In the genomic region with DNA sequence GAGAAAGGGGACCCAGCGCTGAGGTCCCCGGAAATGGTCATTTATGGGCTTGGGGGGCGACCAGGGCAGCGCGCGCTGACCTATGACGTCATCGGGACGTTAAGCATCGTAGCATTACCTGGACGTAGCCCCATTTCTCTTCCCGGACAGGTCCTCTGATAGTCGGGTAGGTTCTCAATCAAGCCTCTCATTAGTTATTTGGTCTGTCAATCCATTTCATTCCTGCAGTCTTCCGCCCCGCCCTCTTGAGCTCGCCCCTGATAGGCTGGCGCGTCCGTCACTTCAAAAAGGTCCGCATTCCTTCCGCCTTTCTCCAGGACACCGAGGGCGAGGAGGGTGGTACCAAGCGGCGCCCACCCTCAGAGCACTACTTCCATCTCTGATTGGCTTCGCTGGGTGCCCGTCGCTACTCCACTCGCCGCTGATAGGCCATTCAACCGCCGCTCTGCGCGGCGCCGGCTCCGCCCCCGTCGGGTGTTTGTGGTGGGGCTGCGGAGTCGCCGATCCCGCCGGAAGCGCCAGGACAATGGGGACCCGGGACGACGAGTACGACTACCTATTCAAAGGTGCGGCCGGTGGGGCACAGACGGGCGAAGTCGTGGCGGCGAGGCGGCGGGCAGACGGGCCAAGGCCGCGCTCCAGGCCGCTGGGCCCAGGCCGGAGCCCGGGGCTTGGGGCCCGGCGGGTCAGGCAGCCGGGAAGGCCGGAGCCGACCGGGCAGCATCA, we compare ENCODE assay signal across 1 cellular context.
TF ChIP-seq lines count a peak whose summit lies in the region.

A gene (plus strand): TSS at position 470 of the 726 bp plus-strand sequence. CDS start 57 bp downstream, at position 527.

TF ChIP-seq in K562, 482 proteins besides CTCF, POLR2A, EP300 and RAD21 (continued from another document):
- no peak for TF ChIP-seq HDAC3 (IDR thresholded peaks at IDR 0.05; ENCODE audit: borderline replicate concordance, partially characterized antibody)
- peak; percentile 82 for TF ChIP-seq NR2C1 (IDR thresholded peaks at IDR 0.05)
- TF ChIP-seq NR2C1 (tag; IDR thresholded peaks at IDR 0.05): peak; percentile 79
- peak; percentile 100 for TF ChIP-seq JUND (IDR thresholded peaks at IDR 0.05; ENCODE audit: borderline replicate concordance, low read depth, low read length)
- TF ChIP-seq JUND (tag; IDR thresholded peaks at IDR 0.05; ENCODE audit: borderline replicate concordance, low read depth, low read length): peak; percentile 99
- TF ChIP-seq HDAC8 (tag; IDR thresholded peaks at IDR 0.05): peak; percentile 74
- TF ChIP-seq NRF1 (conservative IDR thresholded peaks at IDR 0.05 in 1 of 2, IDR thresholded peaks at IDR 0.05 in 1 of 2): peak; percentile 81 to 85
- no peak for TF ChIP-seq ZNF695 (CRISPR knock-in tag; IDR thresholded peaks at IDR 0.05)
- TF ChIP-seq MYBL2 (IDR thresholded peaks at IDR 0.05; ENCODE audit: low read depth): peak; percentile 65
- TF ChIP-seq MYBL2 (CRISPR knock-in tag; IDR thresholded peaks at IDR 0.05; ENCODE audit: borderline replicate concordance): no peak
- TF ChIP-seq E2F3 (CRISPR knock-in tag; IDR thresholded peaks at IDR 0.05): 0 out of 2 replicates have a peak, but pooled peaks have one; percentile 24
- TF ChIP-seq, protein P1, sequence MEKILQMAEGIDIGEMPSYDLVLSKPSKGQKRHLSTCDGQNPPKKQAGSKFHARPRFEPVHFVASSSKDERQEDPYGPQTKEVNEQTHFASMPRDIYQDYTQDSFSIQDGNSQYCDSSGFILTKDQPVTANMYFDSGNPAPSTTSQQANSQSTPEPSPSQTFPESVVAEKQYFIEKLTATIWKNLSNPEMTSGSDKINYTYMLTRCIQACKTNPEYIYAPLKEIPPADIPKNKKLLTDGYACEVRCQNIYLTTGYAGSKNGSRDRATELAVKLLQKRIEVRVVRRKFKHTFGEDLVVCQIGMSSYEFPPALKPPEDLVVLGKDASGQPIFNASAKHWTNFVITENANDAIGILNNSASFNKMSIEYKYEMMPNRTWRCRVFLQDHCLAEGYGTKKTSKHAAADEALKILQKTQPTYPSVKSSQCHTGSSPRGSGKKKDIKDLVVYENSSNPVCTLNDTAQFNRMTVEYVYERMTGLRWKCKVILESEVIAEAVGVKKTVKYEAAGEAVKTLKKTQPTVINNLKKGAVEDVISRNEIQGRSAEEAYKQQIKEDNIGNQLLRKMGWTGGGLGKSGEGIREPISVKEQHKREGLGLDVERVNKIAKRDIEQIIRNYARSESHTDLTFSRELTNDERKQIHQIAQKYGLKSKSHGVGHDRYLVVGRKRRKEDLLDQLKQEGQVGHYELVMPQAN (IDR thresholded peaks at IDR 0.05; ENCODE audit: borderline replicate concordance): peak; percentile 3; the same call in 1 of the 2 replicates
- no peak for TF ChIP-seq MYNN (IDR thresholded peaks at IDR 0.05)
- TF ChIP-seq MYNN (CRISPR knock-in tag; IDR thresholded peaks at IDR 0.05): no peak
- peak; percentile 22; the same call in 1 of the 2 replicates for TF ChIP-seq DMBX1 (CRISPR knock-in tag; IDR thresholded peaks at IDR 0.05; ENCODE audit: borderline replicate concordance)
- TF ChIP-seq TEAD2 (tag; IDR thresholded peaks at IDR 0.05): peak; percentile 64; the same call in 1 of the 2 replicates
- TF ChIP-seq ZFX (CRISPR knock-in tag; IDR thresholded peaks at IDR 0.05): peak; percentile 78
- TF ChIP-seq SAFB2 (IDR thresholded peaks at IDR 0.05; ENCODE audit: borderline replicate concordance, low read depth, low read length, severe bottlenecking): no peak
- peak in 1 of 2 experiments; percentile 61; a peak in 1 of 4 replicates for TF ChIP-seq SIN3A (IDR thresholded peaks at IDR 0.05; ENCODE audit: borderline replicate concordance in 2 of 2, control insufficient read depth in 1 of 2, low read depth in 2 of 2, low read length in 2 of 2)
- TF ChIP-seq, protein P2, sequence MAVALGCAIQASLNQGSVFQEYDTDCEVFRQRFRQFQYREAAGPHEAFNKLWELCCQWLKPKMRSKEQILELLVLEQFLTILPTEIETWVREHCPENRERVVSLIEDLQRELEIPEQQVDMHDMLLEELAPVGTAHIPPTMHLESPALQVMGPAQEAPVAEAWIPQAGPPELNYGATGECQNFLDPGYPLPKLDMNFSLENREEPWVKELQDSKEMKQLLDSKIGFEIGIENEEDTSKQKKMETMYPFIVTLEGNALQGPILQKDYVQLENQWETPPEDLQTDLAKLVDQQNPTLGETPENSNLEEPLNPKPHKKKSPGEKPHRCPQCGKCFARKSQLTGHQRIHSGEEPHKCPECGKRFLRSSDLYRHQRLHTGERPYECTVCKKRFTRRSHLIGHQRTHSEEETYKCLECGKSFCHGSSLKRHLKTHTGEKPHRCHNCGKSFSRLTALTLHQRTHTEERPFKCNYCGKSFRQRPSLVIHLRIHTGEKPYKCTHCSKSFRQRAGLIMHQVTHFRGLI (CRISPR knock-in tag; IDR thresholded peaks at IDR 0.05): peak; percentile 70; the same call in 1 of the 2 replicates
- TF ChIP-seq NUFIP1 (IDR thresholded peaks at IDR 0.05; ENCODE audit: partially characterized antibody): no peak
- TF ChIP-seq MEF2D (tag; conservative IDR thresholded peaks at IDR 0.05; ENCODE audit: low read depth): peak; percentile 50; the same call in 1 of the 2 replicates
- TF ChIP-seq ARID1B (IDR thresholded peaks at IDR 0.05): peak; percentile 52
- no peak for TF ChIP-seq BDP1 (IDR thresholded peaks at IDR 0.05; ENCODE audit: insufficient read depth, insufficient read length)
- TF ChIP-seq COPS2 (conservative IDR thresholded peaks at IDR 0.05): no peak
- TF ChIP-seq CBFB (CRISPR knock-in tag; IDR thresholded peaks at IDR 0.05): no peak
- TF ChIP-seq, protein P3, sequence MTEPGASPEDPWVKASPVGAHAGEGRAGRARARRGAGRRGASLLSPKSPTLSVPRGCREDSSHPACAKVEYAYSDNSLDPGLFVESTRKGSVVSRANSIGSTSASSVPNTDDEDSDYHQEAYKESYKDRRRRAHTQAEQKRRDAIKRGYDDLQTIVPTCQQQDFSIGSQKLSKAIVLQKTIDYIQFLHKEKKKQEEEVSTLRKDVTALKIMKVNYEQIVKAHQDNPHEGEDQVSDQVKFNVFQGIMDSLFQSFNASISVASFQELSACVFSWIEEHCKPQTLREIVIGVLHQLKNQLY (CRISPR knock-in tag; conservative IDR thresholded peaks at IDR 0.05): no peak
- no peak for TF ChIP-seq NCOA2 (IDR thresholded peaks at IDR 0.05; ENCODE audit: partially characterized antibody in 2 of 2)
- TF ChIP-seq, protein P4, sequence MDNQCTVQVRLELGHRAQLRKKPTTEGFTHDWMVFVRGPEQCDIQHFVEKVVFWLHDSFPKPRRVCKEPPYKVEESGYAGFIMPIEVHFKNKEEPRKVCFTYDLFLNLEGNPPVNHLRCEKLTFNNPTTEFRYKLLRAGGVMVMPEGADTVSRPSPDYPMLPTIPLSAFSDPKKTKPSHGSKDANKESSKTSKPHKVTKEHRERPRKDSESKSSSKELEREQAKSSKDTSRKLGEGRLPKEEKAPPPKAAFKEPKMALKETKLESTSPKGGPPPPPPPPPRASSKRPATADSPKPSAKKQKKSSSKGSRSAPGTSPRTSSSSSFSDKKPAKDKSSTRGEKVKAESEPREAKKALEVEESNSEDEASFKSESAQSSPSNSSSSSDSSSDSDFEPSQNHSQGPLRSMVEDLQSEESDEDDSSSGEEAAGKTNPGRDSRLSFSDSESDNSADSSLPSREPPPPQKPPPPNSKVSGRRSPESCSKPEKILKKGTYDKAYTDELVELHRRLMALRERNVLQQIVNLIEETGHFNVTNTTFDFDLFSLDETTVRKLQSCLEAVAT (IDR thresholded peaks at IDR 0.05): peak in 1 of 2 experiments; percentile 96; a peak in 2 of 4 replicates
- peak; percentile 80 for TF ChIP-seq FOSL1 (tag; conservative IDR thresholded peaks at IDR 0.05)
- TF ChIP-seq, protein P5, sequence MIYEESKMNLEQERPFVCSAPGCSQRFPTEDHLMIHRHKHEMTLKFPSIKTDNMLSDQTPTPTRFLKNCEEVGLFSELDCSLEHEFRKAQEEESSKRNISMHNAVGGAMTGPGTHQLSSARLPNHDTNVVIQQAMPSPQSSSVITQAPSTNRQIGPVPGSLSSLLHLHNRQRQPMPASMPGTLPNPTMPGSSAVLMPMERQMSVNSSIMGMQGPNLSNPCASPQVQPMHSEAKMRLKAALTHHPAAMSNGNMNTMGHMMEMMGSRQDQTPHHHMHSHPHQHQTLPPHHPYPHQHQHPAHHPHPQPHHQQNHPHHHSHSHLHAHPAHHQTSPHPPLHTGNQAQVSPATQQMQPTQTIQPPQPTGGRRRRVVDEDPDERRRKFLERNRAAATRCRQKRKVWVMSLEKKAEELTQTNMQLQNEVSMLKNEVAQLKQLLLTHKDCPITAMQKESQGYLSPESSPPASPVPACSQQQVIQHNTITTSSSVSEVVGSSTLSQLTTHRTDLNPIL (CRISPR knock-in tag; IDR thresholded peaks at IDR 0.05): peak; percentile 87; the same call in 1 of the 2 replicates
- TF ChIP-seq, protein P6, sequence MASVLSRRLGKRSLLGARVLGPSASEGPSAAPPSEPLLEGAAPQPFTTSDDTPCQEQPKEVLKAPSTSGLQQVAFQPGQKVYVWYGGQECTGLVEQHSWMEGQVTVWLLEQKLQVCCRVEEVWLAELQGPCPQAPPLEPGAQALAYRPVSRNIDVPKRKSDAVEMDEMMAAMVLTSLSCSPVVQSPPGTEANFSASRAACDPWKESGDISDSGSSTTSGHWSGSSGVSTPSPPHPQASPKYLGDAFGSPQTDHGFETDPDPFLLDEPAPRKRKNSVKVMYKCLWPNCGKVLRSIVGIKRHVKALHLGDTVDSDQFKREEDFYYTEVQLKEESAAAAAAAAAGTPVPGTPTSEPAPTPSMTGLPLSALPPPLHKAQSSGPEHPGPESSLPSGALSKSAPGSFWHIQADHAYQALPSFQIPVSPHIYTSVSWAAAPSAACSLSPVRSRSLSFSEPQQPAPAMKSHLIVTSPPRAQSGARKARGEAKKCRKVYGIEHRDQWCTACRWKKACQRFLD (CRISPR knock-in tag; IDR thresholded peaks at IDR 0.05): peak; percentile 69; the same call in 1 of the 2 replicates
- TF ChIP-seq EGR1 (conservative IDR thresholded peaks at IDR 0.05): peak; percentile 61
- no peak; the same call in 1 of the 2 replicates for TF ChIP-seq ADNP (tag; IDR thresholded peaks at IDR 0.05)
- TF ChIP-seq, protein P7, sequence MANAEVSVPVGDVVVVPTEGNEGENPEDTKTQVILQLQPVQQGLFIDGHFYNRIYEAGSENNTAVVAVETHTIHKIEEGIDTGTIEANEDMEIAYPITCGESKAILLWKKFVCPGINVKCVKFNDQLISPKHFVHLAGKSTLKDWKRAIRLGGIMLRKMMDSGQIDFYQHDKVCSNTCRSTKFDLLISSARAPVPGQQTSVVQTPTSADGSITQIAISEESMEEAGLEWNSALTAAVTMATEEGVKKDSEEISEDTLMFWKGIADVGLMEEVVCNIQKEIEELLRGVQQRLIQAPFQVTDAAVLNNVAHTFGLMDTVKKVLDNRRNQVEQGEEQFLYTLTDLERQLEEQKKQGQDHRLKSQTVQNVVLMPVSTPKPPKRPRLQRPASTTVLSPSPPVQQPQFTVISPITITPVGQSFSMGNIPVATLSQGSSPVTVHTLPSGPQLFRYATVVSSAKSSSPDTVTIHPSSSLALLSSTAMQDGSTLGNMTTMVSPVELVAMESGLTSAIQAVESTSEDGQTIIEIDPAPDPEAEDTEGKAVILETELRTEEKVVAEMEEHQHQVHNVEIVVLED (CRISPR knock-in tag; IDR thresholded peaks at IDR 0.05): peak; percentile 89
- TF ChIP-seq ASH1L (IDR thresholded peaks at IDR 0.05; ENCODE audit: borderline replicate concordance, low read depth, partially characterized antibody): peak; percentile 98
- TF ChIP-seq RUNX1 (IDR thresholded peaks at IDR 0.05; ENCODE audit: low read depth): no peak
- peak; percentile 80 for TF ChIP-seq ZFP36 (IDR thresholded peaks at IDR 0.05; ENCODE audit: low read depth, low read length, partially characterized antibody)
- no peak for TF ChIP-seq ZFP30 (CRISPR knock-in tag; IDR thresholded peaks at IDR 0.05; ENCODE audit: borderline replicate concordance)
